In genomic region chr10:95408148-95408930, GRCh38 we compare ENCODE assay signal across 13 cellular contexts.
A peak's percentile ranks its signal among the peaks of the same experiment; 100 is the strongest.
DNase-seq lines count a peak whose midpoint lies in the region; ATAC-seq and TF ChIP-seq lines count a peak whose summit lies in the region.
"Had no signal": no experiment of that assay in that cellular context is flagged by ENCODE, and none has a peak within 500 bp of the region (broad histone marks: within the 10 kb centered on the region; RNA-seq: fewer than 3 reads in every experiment).

No MANE protein-coding gene starts in this region.

- H3K4me1 ChIP-seq in heart left ventricle (peaks cover 20 to 87% (median 65%) of the 10 kb centered on the region in 12 donors), aorta (ENCODE audit: control insufficient read depth in 1 of 2, insufficient read depth in 2 of 2, low read length in 2 of 2) (peaks cover 8% of the 10 kb centered on the region in 2 donors)

- H3K27me3 ChIP-seq in heart left ventricle (no peaks in the 10 kb centered on the region), aorta (ENCODE audit: control insufficient read depth in 1 of 2, insufficient read depth in 2 of 2, low read length in 1 of 2) (no peaks in the 10 kb centered on the region)

- H3K9me3 ChIP-seq in heart left ventricle (no peaks in the 10 kb centered on the region), aorta (ENCODE audit: control insufficient read depth, low read length) (no peaks in the 10 kb centered on the region)

- ATAC-seq in heart left ventricle = no peak
- no peak for ATAC-seq in left ventricle myocardium superior
- peak; percentile 67 for ATAC-seq in aorta (ENCODE audit: low FRiP score)
- ATAC-seq in HG02798 (IDR thresholded peaks at IDR 0.05; ENCODE audit: poor library complexity, unreplicated experiment) = no peak
- ATAC-seq: Panc1; stimulated activated naive CD8-positive, alpha-beta T cell treated with anti-CD3 and anti-CD28 coated beads, Interleukin-15, Interleukin-2, amounts not matched to agents 100 U/mL and 50 U/mL, for 24 hours had no signal

- DNase-seq in heart left ventricle (no peak), left ventricle myocardium superior (no peak), fibroblast of gingiva (ENCODE audit: low read depth) (peak; percentile 66), posterior vena cava (ENCODE audit: low spot score) (peak; percentile 32), aorta (no peak), NCI-H187 treated with DMSO at 0.1 percent for 48 hours (lab: John Stamatoyannopoulos, UW) (no peak)
- no peak for DNase-seq in stimulated activated CD4-positive, alpha-beta T cell treated with anti-CD3 and anti-CD28 coated beads, Interleukin-1b, Interleukin-23, amount 100 ng/mL, for 48 hours
- DNase-seq: activated T-cell treated with anti-CD3 and anti-CD28 coated beads for 4 hours; immature natural killer cell; stimulated activated CD4-positive, alpha-beta T cell treated with anti-CD3 and anti-CD28 coated beads, Interleukin-4, amount 100 ng/mL, for 1 hour; stimulated activated naive CD8-positive, alpha-beta T cell treated with anti-CD3 and anti-CD28 coated beads, Interleukin-15, Interleukin-2, amounts not matched to agents 100 U/mL and 50 U/mL, for 24 hours had no signal

- no peak for TF ChIP-seq POLR2A in heart left ventricle (IDR thresholded peaks at IDR 0.05)

- H3K4me3 ChIP-seq in heart left ventricle (no peak overlapping the region), aorta (ENCODE audit: low read length in 2 of 2) (no peak overlapping the region)

- no peak for TF ChIP-seq CTCF in heart left ventricle (IDR thresholded peaks at IDR 0.05)

- peak overlapping the region; percentile 63 to 98 (median 90) for H3K27ac ChIP-seq in heart left ventricle
- peak overlapping the region; percentile 80 to 98 for H3K27ac ChIP-seq in aorta (ENCODE audit: low read depth in 1 of 2, low read length in 2 of 2)

- WGBS in heart left ventricle, 4 donors = 61 to 70% (median 65%) methylated on average over 7 of the region's 7 CpGs
- WGBS in aorta, 2 donors = 54 to 56% methylated on average over 7 of the region's 7 CpGs

- H3K36me3 ChIP-seq in heart left ventricle = peaks cover 0 to 73% (median 36%) of the 10 kb centered on the region in 9 donors
- H3K36me3 ChIP-seq in aorta (ENCODE audit: control insufficient read depth in 1 of 2, insufficient read depth in 2 of 2, low read length in 1 of 2) = peaks cover 4 to 18% of the 10 kb centered on the region in 2 donors

- intact Hi-C loops in heart left ventricle (cut with DNase I) = loop anchor here in 1 of 10 donors (2.0 kb wide), 1 partner anchor 18 kb away; no protein-coding TSS in a partner anchor
- intact Hi-C loops in left ventricle myocardium superior (cut with micrococcal nuclease) = no loop called here
- intact Hi-C loops in posterior vena cava (cut with DNase I) = no loop called here
- intact Hi-C loops in aorta (cut with DNase I) = loop anchor here in 1 of 2 donors (5.0 kb wide), 1 partner anchor 39 kb away; no protein-coding TSS in a partner anchor

Comparison
In these comparisons a context has a peak if more than half of its experiments do, and no peak if none do; other contexts are left out.
1. DNase-seq: peak in fibroblast of gingiva (single experiment) and posterior vena cava (single experiment); none in heart left ventricle (0 of 5), left ventricle myocardium superior (single experiment), aorta (0 of 2), NCI-H187 treated with DMSO at 0.1 percent for 48 hours (single experiment) and stimulated activated CD4-positive, alpha-beta T cell treated with anti-CD3 and anti-CD28 coated beads, Interleukin-1b, Interleukin-23, amount 100 ng/mL, for 48 hours (single experiment).